8 cellular contexts compared by ENCODE assay signal in the genomic region with DNA sequence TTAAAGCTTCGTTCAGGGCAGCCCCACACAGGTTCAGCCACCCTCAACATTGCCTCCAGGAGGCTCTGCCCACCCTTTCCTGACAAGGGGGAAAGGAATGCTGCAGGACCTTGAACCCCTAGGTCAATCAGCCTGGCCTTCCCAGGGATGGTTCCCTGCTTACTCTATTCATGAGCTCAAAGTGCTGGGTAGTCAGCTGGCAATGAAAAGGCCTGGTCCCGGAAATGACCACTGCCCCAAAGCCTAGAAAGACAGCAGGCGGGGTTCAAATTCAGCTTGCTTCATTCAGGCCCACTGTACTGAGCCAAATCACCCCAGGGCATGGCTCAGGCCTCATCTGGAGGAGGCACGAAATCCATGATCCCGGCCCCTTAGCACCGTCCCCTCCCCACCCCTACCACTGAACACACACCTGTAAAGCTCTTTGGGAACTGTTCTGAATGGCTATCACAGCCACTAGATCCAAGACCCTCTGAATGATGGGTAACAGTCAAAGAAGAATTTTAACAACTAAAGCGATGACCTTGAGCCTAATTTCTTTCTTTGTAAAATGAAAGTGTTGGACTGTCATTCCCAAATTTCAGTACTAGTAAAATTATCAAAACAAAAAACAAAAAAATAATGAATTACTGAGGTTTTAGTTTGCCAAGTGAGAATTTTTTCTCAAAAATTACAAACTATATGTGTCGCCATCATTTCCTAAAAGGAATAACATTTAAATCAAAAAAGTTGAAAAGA. TPM values are rescaled to one million over a fixed set of nuclear protein-coding genes. Genes with fewer than 3 reads are reported as not detected.
DNase-seq lines count a peak whose midpoint lies in the region; ATAC-seq, FAIRE-seq and TF ChIP-seq lines count a peak whose summit lies in the region.

No MANE protein-coding gene starts in this region.

- peak overlapping the region; percentile 34 to 91 (median 85) for H3K27ac ChIP-seq in body of pancreas
- H3K27ac ChIP-seq in keratinocyte (ENCODE audit: control insufficient read depth, insufficient read depth, low read length), result peak overlapping the region; percentile 87
- H3K27ac ChIP-seq in stomach smooth muscle (ENCODE audit: low read length), result peak overlapping the region; percentile 76

- 24 to 31% methylated on average over 5 to 8 of the region's 8 CpGs for WGBS in body of pancreas, 2 donors

- ATAC-seq in body of pancreas, result peak; percentile 51
- ATAC-seq in HG02798 (IDR thresholded peaks at IDR 0.05; ENCODE audit: poor library complexity, unreplicated experiment), result no peak

- H3K4me1 ChIP-seq in body of pancreas (peaks cover 37% of the 10 kb centered on the region), keratinocyte (ENCODE audit: control insufficient read depth, extremely low read depth, insufficient read depth, low read length) (peaks cover 23% of the 10 kb centered on the region), stomach smooth muscle (ENCODE audit: control insufficient read depth, insufficient read depth, low read length) (peaks cover 15% of the 10 kb centered on the region)

- H3K4me2 ChIP-seq in keratinocyte (ENCODE audit: control insufficient read depth, extremely low read depth, insufficient read depth, low read depth, low read length), result peak overlapping the region; percentile 98

- no peak for FAIRE-seq in keratinocyte (lab: Jason Lieb, UNC)

- H3K27me3 ChIP-seq in body of pancreas, result no peaks in the 10 kb centered on the region
- H3K27me3 ChIP-seq in keratinocyte (ENCODE audit: control insufficient read depth, extremely low read depth, insufficient read depth, low read length), result no peaks in the 10 kb centered on the region
- H3K27me3 ChIP-seq in stomach smooth muscle (ENCODE audit: control insufficient read depth in 1 of 2, insufficient read depth in 2 of 2, low read length in 2 of 2), result no peaks in the 10 kb centered on the region

- DNase-seq in AG10803 (ENCODE audit: low read depth), result peak; percentile 53
- peak; percentile 72 for DNase-seq in HuH-7 (ENCODE audit: low spot score)
- peak; percentile 37 to 57 (median 50) for DNase-seq in body of pancreas
- no peak for DNase-seq in keratinocyte (ENCODE audit: low read depth, low spot score)
- DNase-seq in NCI-H2227 (lab: John Stamatoyannopoulos, UW; ENCODE audit: unreplicated experiment), result no peak
- DNase-seq in HEK293T (ENCODE audit: extremely low spot score), result no peak

- H3K9me3 ChIP-seq in body of pancreas, result no peaks in the 10 kb centered on the region
- H3K9me3 ChIP-seq in keratinocyte (ENCODE audit: control insufficient read depth, low read depth, low read length), result no peaks in the 10 kb centered on the region
- H3K9me3 ChIP-seq in stomach smooth muscle (ENCODE audit: control insufficient read depth in 2 of 2, low read length in 2 of 2), result no peaks in the 10 kb centered on the region

- peak overlapping the region; percentile 61 for H2AFZ ChIP-seq in keratinocyte (ENCODE audit: control insufficient read depth, low read length)

- peak in 1 of 3 donors; percentile 28 for TF ChIP-seq POLR2A in body of pancreas (IDR thresholded peaks at IDR 0.05)

- peaks cover 55% of the 10 kb centered on the region for H3K79me2 ChIP-seq in keratinocyte (ENCODE audit: control insufficient read depth, insufficient read depth, low read length)

- peaks cover 4% of the 10 kb centered on the region for H3K9me1 ChIP-seq in keratinocyte (ENCODE audit: control insufficient read depth, extremely low read depth, insufficient read depth, low read length)

- dilution Hi-C loops in keratinocyte (cut with MboI; ENCODE audit: extremely low pct_ligation_motif_present, low sequenced_read_pairs), result no loop called here

- no peak for TF ChIP-seq CTCF in AG10803 (conservative IDR thresholded peaks at IDR 0.05; ENCODE audit: low read length)
- TF ChIP-seq CTCF in body of pancreas (IDR thresholded peaks at IDR 0.05), result no peak
- TF ChIP-seq CTCF in keratinocyte (optimal IDR thresholded peaks at IDR 0.05 in 1 of 3, IDR thresholded peaks at IDR 0.05 in 1 of 3, conservative IDR thresholded peaks at IDR 0.05 in 1 of 3; ENCODE audit: extremely low read depth in 1 of 3, insufficient read depth in 2 of 3, low read length in 3 of 3), result no peak

- CTCF ChIA-PET in HEK293T (lab: Yijun Ruan, JAX), result interaction anchor here (0.6 kb wide), 1 partner anchor 115 kb away, joined by 3 read pairs; no protein-coding TSS in a partner anchor

- peaks cover 8% of the 10 kb centered on the region for H4K20me1 ChIP-seq in keratinocyte (ENCODE audit: control insufficient read depth, extremely low read depth, insufficient read depth, low read length)

- intact Hi-C loops in body of pancreas (cut with DNase I), result no loop called here

- H3K36me3 ChIP-seq in body of pancreas (replicated peaks in 1 of 2; ENCODE audit: insufficient read depth in 1 of 2, low read depth in 2 of 2), result no peaks in the 10 kb centered on the region
- H3K36me3 ChIP-seq in keratinocyte (ENCODE audit: control insufficient read depth in 2 of 2, extremely low read depth in 1 of 2, insufficient read depth in 2 of 2, low read length in 2 of 2), result peaks cover 1 to 6% of the 10 kb centered on the region in 2 experiments
- H3K36me3 ChIP-seq in stomach smooth muscle (ENCODE audit: control insufficient read depth in 2 of 2, insufficient read depth in 2 of 2, low read length in 2 of 2), result no peaks in the 10 kb centered on the region

- peak overlapping the region; percentile 82 for H3K4me3 ChIP-seq in AG10803 (ENCODE audit: low read length)
- H3K4me3 ChIP-seq in body of pancreas, result peak overlapping the region; percentile 20 to 38
- H3K4me3 ChIP-seq in keratinocyte (ENCODE audit: control insufficient read depth in 2 of 3, extremely low read depth in 1 of 3, insufficient read depth in 2 of 3, low read depth in 1 of 3, low read length in 3 of 3), result peak overlapping the region; percentile 67 to 87 (median 85)
- peak overlapping the region; percentile 71 to 86 for H3K4me3 ChIP-seq in stomach smooth muscle (ENCODE audit: low read length in 2 of 2)

- H3K9ac ChIP-seq in keratinocyte (ENCODE audit: control insufficient read depth, extremely low read depth, insufficient read depth, low read length), result peak overlapping the region; percentile 87
- H3K9ac ChIP-seq in stomach smooth muscle (ENCODE audit: low read length in 2 of 2), result peak overlapping the region; percentile 87 to 91

- POLR2A ChIA-PET in HEK293T (lab: Yijun Ruan, JAX), result no interaction called here

TF ChIP-seq in HEK293T, 16 proteins besides CTCF, POLR2A, EP300 and RAD21:
- TF ChIP-seq SUZ12 (IDR thresholded peaks at IDR 0.05) (no peak), HDGF (IDR thresholded peaks at IDR 0.05; ENCODE audit: borderline replicate concordance) (no peak), L3MBTL2 (conservative IDR thresholded peaks at IDR 0.05) (no peak), SP1 (IDR thresholded peaks at IDR 0.05) (no peak), FOXM1 (IDR thresholded peaks at IDR 0.05; ENCODE audit: borderline replicate concordance) (no peak), ELF4 (IDR thresholded peaks at IDR 0.05) (no peak), ZNF384 (IDR thresholded peaks at IDR 0.05) (no peak), CTBP1 (IDR thresholded peaks at IDR 0.05; ENCODE audit: borderline replicate concordance) (no peak), LEF1 (IDR thresholded peaks at IDR 0.05; ENCODE audit: borderline replicate concordance) (no peak)
- TF ChIP-seq, protein P1, sequence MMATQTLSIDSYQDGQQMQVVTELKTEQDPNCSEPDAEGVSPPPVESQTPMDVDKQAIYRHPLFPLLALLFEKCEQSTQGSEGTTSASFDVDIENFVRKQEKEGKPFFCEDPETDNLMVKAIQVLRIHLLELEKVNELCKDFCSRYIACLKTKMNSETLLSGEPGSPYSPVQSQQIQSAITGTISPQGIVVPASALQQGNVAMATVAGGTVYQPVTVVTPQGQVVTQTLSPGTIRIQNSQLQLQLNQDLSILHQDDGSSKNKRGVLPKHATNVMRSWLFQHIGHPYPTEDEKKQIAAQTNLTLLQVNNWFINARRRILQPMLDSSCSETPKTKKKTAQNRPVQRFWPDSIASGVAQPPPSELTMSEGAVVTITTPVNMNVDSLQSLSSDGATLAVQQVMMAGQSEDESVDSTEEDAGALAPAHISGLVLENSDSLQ (IDR thresholded peaks at IDR 0.05), result no peak

RNA-seq across cellular contexts. Expression of gene URGCP, which starts 1.0 kb away (rescaled TPM):
- 10 to 100 TPM; 15.6 to 22.1 TPM for total RNA-seq in body of pancreas
- polyA plus RNA-seq in keratinocyte, result 24.8 to 29.7 TPM (median 27.6 TPM) in 3 replicates
- 13.4 TPM for polyA plus RNA-seq in keratinocyte (2011; ENCODE audit: low read depth)
- polyA plus RNA-seq in keratinocyte (2011; cell fraction: cytosol; rRNA removed), result 19.5 and 25.3 TPM in 2 replicates
- 55.0 and 67.8 TPM in 2 replicates for polyA plus RNA-seq in keratinocyte (2011; cell fraction: nucleus; rRNA removed)
- 17.1 and 20.1 TPM in 2 replicates for polyA plus RNA-seq in keratinocyte (2012; ENCODE audit: low replicate concordance)
- 30.4 to 41.6 TPM (median 33.8 TPM) in 3 replicates for polyA minus RNA-seq in keratinocyte
- 19.8 TPM for polyA minus RNA-seq in keratinocyte (2011; cell fraction: cytosol; rRNA and poly(A)+ RNA removed)
- polyA minus RNA-seq in keratinocyte (2011; cell fraction: nucleus; rRNA and poly(A)+ RNA removed), result 29.8 and 53.0 TPM in 2 replicates

RNA-seq across cellular contexts. Expression of gene UBE2D4, which starts 20.9 kb away (rescaled TPM):
- total RNA-seq in body of pancreas, result 10 to 100 TPM; 16.5 to 18.4 TPM
- polyA plus RNA-seq in keratinocyte, result 7.9 to 11.0 TPM (median 8.1 TPM) in 3 replicates
- polyA plus RNA-seq in keratinocyte (2011; ENCODE audit: low read depth), result 1.8 TPM
- 7.7 and 8.7 TPM in 2 replicates for polyA plus RNA-seq in keratinocyte (2011; cell fraction: cytosol; rRNA removed)
- polyA plus RNA-seq in keratinocyte (2011; cell fraction: nucleus; rRNA removed), result 2.8 and 2.9 TPM in 2 replicates
- polyA plus RNA-seq in keratinocyte (2012; ENCODE audit: low replicate concordance), result 6.5 and 7.1 TPM in 2 replicates
- polyA minus RNA-seq in keratinocyte, result 14.9 to 19.4 TPM (median 16.3 TPM) in 3 replicates
- 5.8 TPM for polyA minus RNA-seq in keratinocyte (2011; cell fraction: cytosol; rRNA and poly(A)+ RNA removed)
- polyA minus RNA-seq in keratinocyte (2011; cell fraction: nucleus; rRNA and poly(A)+ RNA removed), result 1.5 and 1.7 TPM in 2 replicates

RNA-seq across cellular contexts. Expression of gene MRPS24, which starts 36.1 kb away (rescaled TPM):
- total RNA-seq in body of pancreas, result 10 to 100 TPM; 81.7 to 99.9 TPM
- 94.8 to 113 TPM (median 104 TPM) in 3 replicates for polyA plus RNA-seq in keratinocyte
- polyA plus RNA-seq in keratinocyte (2011; ENCODE audit: low read depth), result 13.2 TPM
- polyA plus RNA-seq in keratinocyte (2011; cell fraction: cytosol; rRNA removed), result 104 and 130 TPM in 2 replicates
- 43.7 and 45.5 TPM in 2 replicates for polyA plus RNA-seq in keratinocyte (2011; cell fraction: nucleus; rRNA removed)
- polyA plus RNA-seq in keratinocyte (2012; ENCODE audit: low replicate concordance), result 131 and 155 TPM in 2 replicates
- polyA minus RNA-seq in keratinocyte, result 41.1 to 74.9 TPM (median 48.0 TPM) in 3 replicates
- polyA minus RNA-seq in keratinocyte (2011; cell fraction: cytosol; rRNA and poly(A)+ RNA removed), result 110 TPM
- 10.4 and 12.5 TPM in 2 replicates for polyA minus RNA-seq in keratinocyte (2011; cell fraction: nucleus; rRNA and poly(A)+ RNA removed)

Comparison
In these comparisons a context has a peak if more than half of its experiments do, and no peak if none do; other contexts are left out.
1. DNase-seq: peak in AG10803 (single experiment), HuH-7 (single experiment) and body of pancreas (4 of 4); none in keratinocyte (single experiment), NCI-H2227 (single experiment) and HEK293T (single experiment).
2. H3K4me3 ChIP-seq: peak in every context shown above with its lines; median percentile 85 in keratinocyte; 82 in AG10803; 78 in stomach smooth muscle; 29 in body of pancreas.
3. Peak in every context shown above with its lines, with median percentiles within 50 percentile points of each other: H3K27ac ChIP-seq.